Comparison of ENCODE assay signal across 8 cellular contexts in genomic region chr10:87095241-87095945, GRCh38. TPM values are rescaled to one million over a fixed set of nuclear protein-coding genes. Genes with fewer than 3 reads are reported as not detected.
DNase-seq lines count a peak whose midpoint lies in the region; ATAC-seq and TF ChIP-seq lines count a peak whose summit lies in the region.

No MANE protein-coding gene starts in this region.

- H3K27ac ChIP-seq in parathyroid adenoma (peak overlapping the region; percentile 84), tibial nerve (peak overlapping the region; percentile 95 to 99 (median 98))

- H3K27ac Mint-ChIP-seq in Calu3 (ENCODE audit: unreplicated experiment): peak overlapping the region; percentile 68
- H3K27ac Mint-ChIP-seq in activated naive CD4-positive, alpha-beta T cell treated with anti-CD3 and anti-CD28 coated beads, Interleukin-2, amount 50 U/mL, for 72 hours: peak overlapping the region; percentile 72 to 87

- peak overlapping the region; percentile 35 for H3K9ac ChIP-seq in parathyroid adenoma

- no peaks in the 10 kb centered on the region for H3K27me3 ChIP-seq in parathyroid adenoma (ENCODE audit: control insufficient read depth, insufficient read depth, low read length)
- H3K27me3 ChIP-seq in tibial nerve: no peaks in the 10 kb centered on the region

- CTCF ChIA-PET in Calu3 (lab: Charles Lee): no interaction called here

- H3K9me3 Mint-ChIP-seq in Calu3 (ENCODE audit: low read depth, unreplicated experiment): no peaks in the 10 kb centered on the region
- H3K9me3 Mint-ChIP-seq in activated naive CD4-positive, alpha-beta T cell treated with anti-CD3 and anti-CD28 coated beads, Interleukin-2, amount 50 U/mL, for 72 hours: no peaks in the 10 kb centered on the region

- DNase-seq in Calu3 (peak; percentile 76), HPDE6-E6E7 (ENCODE audit: extremely low spot score) (peak; percentile 47), Right ventricle myocardium inferior (ENCODE audit: missing footprints) (peak; percentile 93), tibial nerve (ENCODE audit: low spot score in 2 of 2) (peak; percentile 42 to 56)
- DNase-seq in activated naive CD4-positive, alpha-beta T cell treated with anti-CD3 and anti-CD28 coated beads, Interleukin-2, amount 50 U/mL, for 72 hours (ENCODE audit: low spot score in 2 of 2): peak; percentile 70 to 88

- H3K4me1 Mint-ChIP-seq in Calu3 (ENCODE audit: low read depth, unreplicated experiment): peaks cover 9% of the 10 kb centered on the region

- intact Hi-C loops in Calu3 (cut with micrococcal nuclease; ENCODE audit: unreplicated experiment) (no loop called here), Right ventricle myocardium inferior (cut with DNase I) (loop anchor here (2.0 kb wide), 1 partner anchor 125 kb away; no protein-coding TSS in a partner anchor)

- no peaks in the 10 kb centered on the region for H3K9me3 ChIP-seq in parathyroid adenoma (ENCODE audit: control insufficient read depth, low read length)
- H3K9me3 ChIP-seq in tibial nerve: no peaks in the 10 kb centered on the region

- H3K36me3 ChIP-seq in parathyroid adenoma (ENCODE audit: control insufficient read depth, insufficient read depth, low read length): no peaks in the 10 kb centered on the region
- H3K36me3 ChIP-seq in tibial nerve: peaks cover 0 to 30% (median 0%) of the 10 kb centered on the region in 3 donors

- TF ChIP-seq EP300 in tibial nerve (IDR thresholded peaks at IDR 0.05): peak in 1 of 2 donors; percentile 74

- peaks cover 39% of the 10 kb centered on the region for H3K36me3 Mint-ChIP-seq in Calu3 (ENCODE audit: insufficient read depth, unreplicated experiment)
- peaks cover 10 to 37% of the 10 kb centered on the region in 2 donors for H3K36me3 Mint-ChIP-seq in activated naive CD4-positive, alpha-beta T cell treated with anti-CD3 and anti-CD28 coated beads, Interleukin-2, amount 50 U/mL, for 72 hours

- peak; percentile 42 to 44 for TF ChIP-seq POLR2A in tibial nerve (IDR thresholded peaks at IDR 0.05)

- H3K4me3 Mint-ChIP-seq in Calu3 (ENCODE audit: low read depth, unreplicated experiment): peak overlapping the region; percentile 65

- peaks cover 8% of the 10 kb centered on the region for H3K79me2 ChIP-seq in parathyroid adenoma

- H3K4me1 ChIP-seq in parathyroid adenoma (no peaks in the 10 kb centered on the region), tibial nerve (peaks cover 0 to 30% (median 12%) of the 10 kb centered on the region in 4 donors)

- H3K4me3 ChIP-seq in parathyroid adenoma (ENCODE audit: low read depth, low read length): peak overlapping the region; percentile 58
- H3K4me3 ChIP-seq in tibial nerve: peak overlapping the region; percentile 83 to 96 (median 86)

- TF ChIP-seq CTCF in Calu3 (IDR thresholded peaks at IDR 0.05; ENCODE audit: unreplicated experiment): no peak
- no peak for TF ChIP-seq CTCF in parathyroid adenoma (IDR thresholded peaks at IDR 0.05)
- TF ChIP-seq CTCF in tibial nerve (IDR thresholded peaks at IDR 0.05): peak in 2 of 5 experiments; percentile 28 to 31

- H3K27me3 Mint-ChIP-seq in Calu3 (ENCODE audit: unreplicated experiment): no peaks in the 10 kb centered on the region

- peak overlapping the region; percentile 77 for H3K4me2 ChIP-seq in parathyroid adenoma (ENCODE audit: low read length)

- BruUV-seq in Calu3 (replicated peaks; lab: Mats Ljungman, UMichigan): no TSS peak

- peak overlapping the region; percentile 96 for H2AFZ ChIP-seq in parathyroid adenoma

- peak; percentile 36 for ATAC-seq in GM19468 (IDR thresholded peaks at IDR 0.05; ENCODE audit: extremely low read depth, unreplicated experiment)
- peak; percentile 82 for ATAC-seq in SK-N-SH treated with all-trans-retinoic acid at 6 μM for 48 hours
- peak; percentile 63 to 74 for ATAC-seq in activated naive CD4-positive, alpha-beta T cell treated with anti-CD3 and anti-CD28 coated beads, Interleukin-2, amount 50 U/mL, for 72 hours
- peak; percentile 90 for ATAC-seq in Right ventricle myocardium inferior

- 0 to 3% methylated on average over 18 to 26 of the region's 59 CpGs for WGBS in tibial nerve, 2 donors

TF ChIP-seq in SK-N-SH treated with all-trans-retinoic acid at 6 μM for 48 hours, 23 proteins besides CTCF, POLR2A, EP300 and RAD21:
- no peak for TF ChIP-seq PPARA (CRISPR knock-in tag; IDR thresholded peaks at IDR 0.05; ENCODE audit: borderline replicate concordance)
- TF ChIP-seq BACH2 (CRISPR knock-in tag; IDR thresholded peaks at IDR 0.05; ENCODE audit: borderline replicate concordance): no peak
- no peak for TF ChIP-seq ZFP30 (CRISPR knock-in tag; IDR thresholded peaks at IDR 0.05)
- TF ChIP-seq ESRRG (CRISPR knock-in tag; IDR thresholded peaks at IDR 0.05): 0 out of 2 replicates have a peak, but pooled peaks have one; percentile 6
- peak; percentile 57; the same call in 1 of the 2 replicates for TF ChIP-seq TSHZ2 (CRISPR knock-in tag; IDR thresholded peaks at IDR 0.05)
- TF ChIP-seq ZNF8 (CRISPR knock-in tag; IDR thresholded peaks at IDR 0.05): no peak

RNA-seq across cellular contexts. Expression of gene SHLD2, which starts 0.4 kb away (rescaled TPM):
- total RNA-seq in Calu3 (2022) (11.4 and 11.5 TPM in 2 replicates), Right ventricle myocardium inferior (13.5 TPM), tibial nerve (10 to 100 TPM; 14.1 to 39.6 (median 28.6) TPM)
- total RNA-seq in activated naive CD4-positive, alpha-beta T cell treated with anti-CD3 and anti-CD28 coated beads, Interleukin-2, amount 50 U/mL, for 72 hours: 10 to 100 TPM; 24.5 to 30.5 TPM

RNA-seq across cellular contexts. Expression of gene GLUD1, which starts 0.8 kb away (rescaled TPM):
- 60.2 and 70.8 TPM in 2 replicates for total RNA-seq in Calu3 (2022)
- 100 to 1,000 TPM; 116 to 173 TPM for total RNA-seq in activated naive CD4-positive, alpha-beta T cell treated with anti-CD3 and anti-CD28 coated beads, Interleukin-2, amount 50 U/mL, for 72 hours
- total RNA-seq in Right ventricle myocardium inferior: 104 TPM
- total RNA-seq in tibial nerve: 100 to 1,000 TPM; 204 to 241 (median 223) TPM

Comparison
In these comparisons a context has a peak if more than half of its experiments do, and no peak if none do; other contexts are left out.
1. Peak in every context shown above with its lines: DNase-seq, ATAC-seq, H3K4me3 ChIP-seq and H3K27ac ChIP-seq.
2. ATAC-seq: peak in every context shown above with its lines; median percentile 90 in Right ventricle myocardium inferior; 82 in SK-N-SH treated with all-trans-retinoic acid at 6 μM for 48 hours; 68 in activated naive CD4-positive, alpha-beta T cell treated with anti-CD3 and anti-CD28 coated beads, Interleukin-2, amount 50 U/mL, for 72 hours; 36 in GM19468.